Comparison of ENCODE assay signal across 1 cellular context in the genomic region with DNA sequence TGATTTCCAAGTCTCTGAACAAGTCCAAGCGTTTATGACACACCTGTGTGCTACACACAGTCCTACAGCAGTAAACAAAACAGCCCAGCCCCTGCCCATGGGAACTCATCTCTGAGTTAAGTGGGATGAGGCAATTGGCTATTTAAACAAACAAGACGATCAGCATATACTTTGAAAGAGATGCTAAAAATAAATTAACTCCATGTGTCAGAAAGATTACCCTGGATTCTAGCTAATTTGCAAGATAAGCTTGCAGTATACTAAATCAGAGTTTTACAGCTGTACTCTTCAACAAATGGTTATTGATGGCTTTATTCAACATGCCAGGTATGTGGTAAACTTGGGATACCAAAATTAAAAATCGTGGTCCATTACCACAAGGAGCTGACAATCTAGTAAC.
TF ChIP-seq lines count a peak whose summit lies in the region.

No MANE protein-coding gene starts in this region.

TF ChIP-seq in WTC11, 78 proteins besides CTCF, POLR2A, EP300 and RAD21 (continued from another document):
- TF ChIP-seq ZNF532 (CRISPR knock-in tag; IDR thresholded peaks at IDR 0.05; ENCODE audit: borderline replicate concordance) = no peak
- no peak for TF ChIP-seq MYBL2 (CRISPR knock-in tag; IDR thresholded peaks at IDR 0.05)
- no peak for TF ChIP-seq SMAD3 (CRISPR knock-in tag; IDR thresholded peaks at IDR 0.05; ENCODE audit: borderline replicate concordance)
- no peak for TF ChIP-seq JAZF1 (CRISPR knock-in tag; IDR thresholded peaks at IDR 0.05)
- no peak for TF ChIP-seq TEAD1 (CRISPR knock-in tag; IDR thresholded peaks at IDR 0.05)
- no peak for TF ChIP-seq JUN (CRISPR knock-in tag; IDR thresholded peaks at IDR 0.05)
- no peak for TF ChIP-seq NR2C2 (CRISPR knock-in tag; IDR thresholded peaks at IDR 0.05)
- TF ChIP-seq, protein P1, sequence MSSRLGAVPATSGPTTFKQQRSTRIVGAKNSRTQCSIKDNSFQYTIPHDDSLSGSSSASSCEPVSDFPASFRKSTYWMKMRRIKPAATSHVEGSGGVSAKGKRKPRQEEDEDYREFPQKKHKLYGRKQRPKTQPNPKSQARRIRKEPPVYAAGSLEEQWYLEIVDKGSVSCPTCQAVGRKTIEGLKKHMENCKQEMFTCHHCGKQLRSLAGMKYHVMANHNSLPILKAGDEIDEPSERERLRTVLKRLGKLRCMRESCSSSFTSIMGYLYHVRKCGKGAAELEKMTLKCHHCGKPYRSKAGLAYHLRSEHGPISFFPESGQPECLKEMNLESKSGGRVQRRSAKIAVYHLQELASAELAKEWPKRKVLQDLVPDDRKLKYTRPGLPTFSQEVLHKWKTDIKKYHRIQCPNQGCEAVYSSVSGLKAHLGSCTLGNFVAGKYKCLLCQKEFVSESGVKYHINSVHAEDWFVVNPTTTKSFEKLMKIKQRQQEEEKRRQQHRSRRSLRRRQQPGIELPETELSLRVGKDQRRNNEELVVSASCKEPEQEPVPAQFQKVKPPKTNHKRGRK (CRISPR knock-in tag; IDR thresholded peaks at IDR 0.05; ENCODE audit: borderline replicate concordance) = no peak
- TF ChIP-seq PRRX2 (CRISPR knock-in tag; IDR thresholded peaks at IDR 0.05) = no peak
- no peak for TF ChIP-seq ZNF121 (CRISPR knock-in tag; IDR thresholded peaks at IDR 0.05)
- TF ChIP-seq KAT7 (CRISPR knock-in tag; IDR thresholded peaks at IDR 0.05; ENCODE audit: borderline replicate concordance) = no peak
- TF ChIP-seq CDX4 (CRISPR knock-in tag; IDR thresholded peaks at IDR 0.05; ENCODE audit: borderline replicate concordance) = no peak
TF ChIP-seq in WTC11: peak in this region for 0.
